In genomic region chr1:10431065-10431730, GRCh38 we compare ENCODE assay signal across 8 cellular contexts. TPM values are rescaled to one million over a fixed set of nuclear protein-coding genes. Genes with fewer than 3 reads are reported as not detected.
DNase-seq lines count a peak whose midpoint lies in the region; ATAC-seq and TF ChIP-seq lines count a peak whose summit lies in the region.

No MANE protein-coding gene starts in this region.

- H3K27me3 ChIP-seq in duodenal mucosa (ENCODE audit: control insufficient read depth in 1 of 2, insufficient read depth in 2 of 2, low read length in 2 of 2): no peaks in the 10 kb centered on the region

- H3K4me3 Mint-ChIP-seq in activated naive CD4-positive, alpha-beta T cell treated with anti-CD3 and anti-CD28 coated beads, Interleukin-2, amount 50 U/mL, for 24 hours: peak overlapping the region; percentile 92
- H3K4me3 Mint-ChIP-seq in nephron progenitor cell: peak overlapping the region; percentile 89

- H3K9me3 ChIP-seq in duodenal mucosa (ENCODE audit: control insufficient read depth in 1 of 2, low read length in 2 of 2): no peaks in the 10 kb centered on the region

- H3K4me1 Mint-ChIP-seq in activated naive CD4-positive, alpha-beta T cell treated with anti-CD3 and anti-CD28 coated beads, Interleukin-2, amount 50 U/mL, for 24 hours: peaks cover 19% of the 10 kb centered on the region
- peaks cover 48% of the 10 kb centered on the region for H3K4me1 Mint-ChIP-seq in nephron progenitor cell

- in situ Hi-C loops in G401 (cut with HindIII; ENCODE audit: low sequenced_read_pairs): no loop called here

- H3K36me3 ChIP-seq in duodenal mucosa (ENCODE audit: control insufficient read depth in 1 of 2, insufficient read depth in 2 of 2, low read length in 2 of 2): no peaks in the 10 kb centered on the region

- no peak for TF ChIP-seq CTCF in nephron progenitor cell (IDR thresholded peaks at IDR 0.05)

- DNase-seq in activated naive CD4-positive, alpha-beta T cell (lab: John Stamatoyannopoulos, UW): no peak
- peak; percentile 36 for DNase-seq in RPMI7951 (ENCODE audit: low read depth)
- DNase-seq in nephron progenitor cell: no peak
- no peak for DNase-seq in C1 segment of cervical spinal cord (lab: John Stamatoyannopoulos, UW)
- no peak for DNase-seq in G401 (ENCODE audit: low spot score)

- H3K27me3 Mint-ChIP-seq in activated naive CD4-positive, alpha-beta T cell treated with anti-CD3 and anti-CD28 coated beads, Interleukin-2, amount 50 U/mL, for 24 hours: no peaks in the 10 kb centered on the region
- H3K27me3 Mint-ChIP-seq in nephron progenitor cell (ENCODE audit: low read depth, poor library complexity): no peaks in the 10 kb centered on the region

- H3K4me1 ChIP-seq in duodenal mucosa (ENCODE audit: control insufficient read depth in 1 of 2, insufficient read depth in 2 of 2, low read length in 2 of 2): peaks cover 32 to 48% of the 10 kb centered on the region in 2 donors

- H3K27ac Mint-ChIP-seq in activated naive CD4-positive, alpha-beta T cell treated with anti-CD3 and anti-CD28 coated beads, Interleukin-2, amount 50 U/mL, for 24 hours: peak overlapping the region; percentile 97
- H3K27ac Mint-ChIP-seq in nephron progenitor cell: peak overlapping the region; percentile 77

- peak overlapping the region; percentile 67 to 71 for H3K9ac ChIP-seq in duodenal mucosa (ENCODE audit: low read depth in 1 of 2, low read length in 2 of 2)

- H3K4me3 ChIP-seq in duodenal mucosa (ENCODE audit: low read depth in 1 of 2, low read length in 2 of 2): peak overlapping the region; percentile 91 to 92

- no peak for ATAC-seq in GM21367 (IDR thresholded peaks at IDR 0.05; ENCODE audit: unreplicated experiment)

- H3K9me3 Mint-ChIP-seq in activated naive CD4-positive, alpha-beta T cell treated with anti-CD3 and anti-CD28 coated beads, Interleukin-2, amount 50 U/mL, for 24 hours: no peaks in the 10 kb centered on the region
- H3K9me3 Mint-ChIP-seq in nephron progenitor cell: no peaks in the 10 kb centered on the region

- no peak overlapping the region for H3K27ac ChIP-seq in duodenal mucosa (ENCODE audit: low read depth, low read length)

- no peaks in the 10 kb centered on the region for H3K36me3 Mint-ChIP-seq in activated naive CD4-positive, alpha-beta T cell treated with anti-CD3 and anti-CD28 coated beads, Interleukin-2, amount 50 U/mL, for 24 hours
- no peaks in the 10 kb centered on the region for H3K36me3 Mint-ChIP-seq in nephron progenitor cell (ENCODE audit: low read depth)

RNA-seq across cellular contexts. Expression of gene CENPS, which starts 1.0 kb away (rescaled TPM):
- total RNA-seq in RPMI7951 (2014; rRNA removed; shearing (Covaris generic)): 19.0 and 28.5 TPM in 2 replicates
- total RNA-seq in G401 (2014; rRNA removed; shearing (Covaris generic)): 11.0 and 14.3 TPM in 2 replicates

RNA-seq across cellular contexts. Expression of gene CORT, which starts 18.6 kb away (rescaled TPM):
- total RNA-seq in RPMI7951 (2014; rRNA removed; shearing (Covaris generic)): not detected in 2 replicates
- total RNA-seq in G401 (2014; rRNA removed; shearing (Covaris generic)): not detected in 2 replicates

RNA-seq across cellular contexts. Expression of gene PGD, which starts 32.3 kb away (rescaled TPM):
- total RNA-seq in RPMI7951 (2014; rRNA removed; shearing (Covaris generic)): 68.9 and 79.9 TPM in 2 replicates
- total RNA-seq in G401 (2014; rRNA removed; shearing (Covaris generic)): 266 and 357 TPM in 2 replicates

RNA-seq across cellular contexts. Expression of gene DFFA, which starts 41.1 kb away (rescaled TPM):
- 27.4 and 44.4 TPM in 2 replicates for total RNA-seq in RPMI7951 (2014; rRNA removed; shearing (Covaris generic))
- 81.5 and 102 TPM in 2 replicates for total RNA-seq in G401 (2014; rRNA removed; shearing (Covaris generic))

RNA-seq across cellular contexts. Expression of gene PEX14, which starts 43.6 kb away (rescaled TPM):
- 13.6 and 21.5 TPM in 2 replicates for total RNA-seq in RPMI7951 (2014; rRNA removed; shearing (Covaris generic))
- 33.4 and 34.7 TPM in 2 replicates for total RNA-seq in G401 (2014; rRNA removed; shearing (Covaris generic))
